ENCODE assay signal across 21 cellular contexts in the genomic region with DNA sequence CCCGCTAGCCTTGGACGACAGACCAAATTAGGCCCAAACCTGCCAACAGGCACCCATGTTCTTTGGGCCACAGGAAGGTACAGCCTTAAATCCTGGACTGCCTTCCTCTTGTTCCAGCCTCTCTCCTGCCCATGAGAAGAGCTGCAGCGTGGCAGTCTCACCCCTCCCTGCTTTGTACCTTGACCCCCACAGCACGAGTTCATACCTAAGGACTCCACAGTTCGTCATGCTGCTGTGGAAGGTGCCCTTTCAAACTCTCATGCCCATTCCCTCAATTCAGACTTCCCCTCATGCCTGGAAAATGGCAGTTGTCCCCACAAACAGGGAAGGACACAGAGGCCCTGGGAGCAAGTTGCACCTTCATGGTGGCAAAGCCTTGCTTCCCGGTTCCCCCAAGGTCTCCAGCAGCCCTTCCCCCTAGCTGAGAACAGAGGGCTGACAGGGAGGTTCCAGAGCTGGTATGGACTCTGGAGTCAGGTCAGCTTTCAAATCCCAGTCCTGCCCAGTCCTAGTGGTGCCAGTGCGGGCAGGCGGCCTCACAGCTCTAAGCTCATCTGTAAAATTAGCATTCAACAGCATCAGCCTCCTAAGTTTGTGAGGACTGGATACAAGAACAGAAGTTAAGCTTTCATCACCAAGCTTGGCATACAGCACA. TPM values are rescaled to one million over a fixed set of nuclear protein-coding genes. Genes with fewer than 3 reads are reported as not detected.
DNase-seq lines count a peak whose midpoint lies in the region; TF ChIP-seq lines count a peak whose summit lies in the region.
"Had no signal": no experiment of that assay in that cellular context is flagged by ENCODE, and none has a peak within 500 bp of the region (broad histone marks: within the 10 kb centered on the region; RNA-seq: fewer than 3 reads in every experiment).

No MANE protein-coding gene starts in this region.

- H3K27me3 ChIP-seq in colonic mucosa, result no peaks in the 10 kb centered on the region
- H3K27me3 ChIP-seq: ascending aorta, MG63, suprapubic skin, vagina had no signal

- H3K9me3 ChIP-seq in colonic mucosa, result no peaks in the 10 kb centered on the region
- H3K9me3 ChIP-seq: ascending aorta, MG63, suprapubic skin, vagina had no signal

- TF ChIP-seq CTCF in colonic mucosa (IDR thresholded peaks at IDR 0.05), result no peak
- TF ChIP-seq CTCF in neural crest cell (conservative IDR thresholded peaks at IDR 0.05), result no peak

- CTCF ChIA-PET in activated naive CD4-positive, alpha-beta T cell treated with anti-CD3 and anti-CD28 coated beads, Interleukin-2, amount 10 ng/mL, durations not matched to agents 7 days and 5 days (lab: Charles Lee), result interaction anchor here (0.8 to 1.2 kb wide), 2 partner anchors 63 to 121 kb away, joined by 3 read pairs; no protein-coding TSS in a partner anchor

- H3K36me3 ChIP-seq in colonic mucosa, result no peaks in the 10 kb centered on the region

- no peak overlapping the region for H3K4me3 ChIP-seq in colonic mucosa
- H3K4me3 ChIP-seq: ascending aorta, MG63, suprapubic skin, vagina had no signal

- TF ChIP-seq POLR2A in GM18951 (IDR thresholded peaks at IDR 0.05; ENCODE audit: extremely low read depth, insufficient read depth, insufficient read length), result peak; percentile 22

- no peaks in the 10 kb centered on the region for H3K4me1 ChIP-seq in colonic mucosa
- H3K4me1 ChIP-seq: ascending aorta, suprapubic skin, vagina had no signal

- in situ Hi-C loops in GM18951 (cut with MboI; ENCODE audit: low sequenced_read_pairs, unreplicated experiment), result no loop called here

- peak overlapping the region in 1 of 2 donors; percentile 26 for H3K9ac ChIP-seq in colonic mucosa (ENCODE audit: low read depth in 2 of 2, low read length in 2 of 2)

- no peaks in the 10 kb centered on the region for H3K27me3 Mint-ChIP-seq in activated naive CD4-positive, alpha-beta T cell treated with anti-CD3 and anti-CD28 coated beads, Interleukin-2, amount 10 ng/mL, durations not matched to agents 7 days and 5 days
- peaks cover 2% of the 10 kb centered on the region for H3K27me3 Mint-ChIP-seq in neural crest cell (ENCODE audit: low read depth)

- H3K4me1 Mint-ChIP-seq in activated naive CD4-positive, alpha-beta T cell treated with anti-CD3 and anti-CD28 coated beads, Interleukin-2, amount 10 ng/mL, durations not matched to agents 7 days and 5 days, result peaks cover 12% of the 10 kb centered on the region
- peaks cover 14% of the 10 kb centered on the region for H3K4me1 Mint-ChIP-seq in neural crest cell

- peaks cover 60% of the 10 kb centered on the region for H3K36me3 Mint-ChIP-seq in activated naive CD4-positive, alpha-beta T cell treated with anti-CD3 and anti-CD28 coated beads, Interleukin-2, amount 10 ng/mL, durations not matched to agents 7 days and 5 days
- H3K36me3 Mint-ChIP-seq in neural crest cell (ENCODE audit: low read depth), result peaks cover 29% of the 10 kb centered on the region

- H3K4me3 Mint-ChIP-seq in activated naive CD4-positive, alpha-beta T cell treated with anti-CD3 and anti-CD28 coated beads, Interleukin-2, amount 10 ng/mL, durations not matched to agents 7 days and 5 days, result no peak overlapping the region
- peak overlapping the region; percentile 56 for H3K4me3 Mint-ChIP-seq in neural crest cell
- H3K4me3 Mint-ChIP-seq: endodermal cell had no signal

- H3K27ac Mint-ChIP-seq in activated naive CD4-positive, alpha-beta T cell treated with anti-CD3 and anti-CD28 coated beads, Interleukin-2, amount 10 ng/mL, durations not matched to agents 7 days and 5 days, result peak overlapping the region; percentile 34
- H3K27ac Mint-ChIP-seq in neural crest cell (ENCODE audit: unreplicated experiment), result peak overlapping the region; percentile 69
- H3K27ac Mint-ChIP-seq: endodermal cell had no signal

- no peaks in the 10 kb centered on the region for H3K9me3 Mint-ChIP-seq in activated naive CD4-positive, alpha-beta T cell treated with anti-CD3 and anti-CD28 coated beads, Interleukin-2, amount 10 ng/mL, durations not matched to agents 7 days and 5 days
- H3K9me3 Mint-ChIP-seq in neural crest cell, result no peaks in the 10 kb centered on the region
- H3K9me3 Mint-ChIP-seq: endodermal cell had no signal

- peak overlapping the region; percentile 12 for H3K27ac ChIP-seq in colonic mucosa
- H3K27ac ChIP-seq: ascending aorta, suprapubic skin, vagina had no signal

- DNase-seq in activated naive CD4-positive, alpha-beta T cell treated with anti-CD3 and anti-CD28 coated beads, Interleukin-2, amount 10 ng/mL, durations not matched to agents 7 days and 5 days, result no peak
- no peak for DNase-seq in activated naive CD4-positive, alpha-beta T cell treated with Interleukin-2 at 50 U/mL for 16 hours
- DNase-seq in colonic mucosa (no peak), neural crest cell (ENCODE audit: low read depth, low spot score) (no peak), NCI-H1694 (lab: John Stamatoyannopoulos, UW) (no peak), glomerular visceral epithelial cell (ENCODE audit: extremely low spot score) (no peak), NCI-H1417 treated with DMSO at 0.1 percent for 48 hours (lab: John Stamatoyannopoulos, UW) (no peak)
- DNase-seq: activated CD4-positive, alpha-beta T cell treated with anti-CD3 and anti-CD28 coated beads for 48 hours; activated CD8-positive, alpha-beta memory T cell treated with anti-CD3 and anti-CD28 coated beads, Interleukin-2, amount 50 U/mL, for 4 hours; activated gamma-delta T cell; C1 segment of cervical spinal cord; endodermal cell; GDM1; IMR-90; MG63; NCI-H1436; NCI-H526 had no signal

- intact Hi-C loops in colonic mucosa (cut with DNase I), result no loop called here

RNA-seq across cellular contexts. Expression of gene GSK3A, which starts 8.6 kb away (rescaled TPM):
- total RNA-seq in colonic mucosa, result 10 to 100 TPM; 47.8 to 51.8 TPM
- total RNA-seq in neural crest cell, result 66.1 and 68.0 TPM in 2 replicates

RNA-seq across cellular contexts. Expression of gene ZNF526, which starts 13.7 kb away (rescaled TPM):
- total RNA-seq in colonic mucosa (10 to 100 TPM in 1 of 2 donors, 1 to 10 TPM in 1; 9.3 to 12.8 TPM), neural crest cell (18.4 and 24.2 TPM in 2 replicates)

RNA-seq across cellular contexts. Expression of gene DEDD2, which starts 16.3 kb away (rescaled TPM):
- total RNA-seq in colonic mucosa (10 to 100 TPM; 27.0 to 33.8 TPM), neural crest cell (20.6 and 21.5 TPM in 2 replicates)

RNA-seq across cellular contexts. Expression of gene ERF, which starts 21.2 kb away (rescaled TPM):
- total RNA-seq in colonic mucosa (10 to 100 TPM; 46.7 to 57.3 TPM), neural crest cell (102 and 105 TPM in 2 replicates)

RNA-seq across cellular contexts. Expression of gene CIC, which starts 35.3 kb away (rescaled TPM):
- total RNA-seq in colonic mucosa, result 10 to 100 TPM; 47.8 to 54.6 TPM
- 91.6 and 93.4 TPM in 2 replicates for total RNA-seq in neural crest cell
